Comparison of ENCODE assay signal across 21 cellular contexts in the genomic region with DNA sequence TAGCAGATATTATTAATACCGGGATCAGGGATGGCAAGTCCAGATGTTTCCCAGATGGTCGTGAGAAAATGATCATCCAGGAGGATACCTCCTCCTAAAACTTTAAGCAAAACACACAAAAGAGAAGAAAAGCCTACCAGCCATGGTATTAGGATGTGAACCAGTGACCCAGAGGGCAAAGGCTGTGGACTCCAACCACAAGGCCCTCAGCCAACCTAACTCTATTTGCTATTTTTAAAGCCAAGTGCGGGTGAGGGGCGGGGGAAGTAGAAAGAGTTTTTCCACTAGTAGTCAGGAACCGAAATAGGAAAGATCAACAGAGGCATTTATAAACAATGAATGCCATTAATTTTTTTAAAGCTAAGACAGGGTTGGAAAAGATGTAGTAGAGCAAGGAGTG.
"Had no signal": no experiment of that assay in that cellular context is flagged by ENCODE, and none has a peak within 500 bp of the region (broad histone marks: within the 10 kb centered on the region; RNA-seq: fewer than 3 reads in every experiment).

No MANE protein-coding gene starts in this region.

- DNase-seq: activated CD4-positive, alpha-beta T cell treated with anti-CD3 and anti-CD28 coated beads for 1 hour; activated CD4-positive, alpha-beta T cell treated with anti-CD3 and anti-CD28 coated beads, Interleukin-2, amount 50 U/mL, for 1 hour; activated CD8-positive, alpha-beta T cell treated with anti-CD3 and anti-CD28 coated beads, Interleukin-2, amount 10 ng/mL, durations not matched to agents 7 days and 5 days; activated naive CD4-positive, alpha-beta T cell treated with Interleukin-2 at 50 U/mL for 16 hours; activated naive CD8-positive, alpha-beta T cell treated with anti-CD3 and anti-CD28 coated beads, Interleukin-2, amount 10 ng/mL, durations not matched to agents 7 days and 5 days; activated T-cell treated with anti-CD3 and anti-CD28 coated beads, Interleukin-2, amount 50 U/mL, for 4 hours; amniotic stem cell; cortex of kidney; endodermal cell; foreskin melanocyte; hippocampal formation; naive thymus-derived CD8-positive, alpha-beta T cell; posterior cingulate gyrus; stimulated activated CD4-positive, alpha-beta T cell treated with anti-CD3 and anti-CD28 coated beads, Interleukin-4, amount 100 ng/mL, for 24 hours; stimulated activated naive CD4-positive, alpha-beta T cell treated with Interleukin-2 at 50 U/mL for 16 hours; upper lobe of left lung; WERI-Rb-1 had no signal

- H3K4me3 ChIP-seq: cardiac muscle cell, lung, neural progenitor cell, upper lobe of left lung had no signal

- ATAC-seq: activated CD8-positive, alpha-beta T cell treated with anti-CD3 and anti-CD28 coated beads, Interleukin-2, amount 10 ng/mL, durations not matched to agents 7 days and 5 days; activated T-cell treated with anti-CD3 and anti-CD28 coated beads, Interleukin-2, amount 50 U/mL, for 4 hours; naive thymus-derived CD8-positive, alpha-beta T cell; SK-N-SH treated with all-trans-retinoic acid at 6 μM for 48 hours had no signal
